ENCODE assay signal across 8 cellular contexts in genomic region chr3:31959951-31960792, GRCh38. TPM values are rescaled to one million over a fixed set of nuclear protein-coding genes. Genes with fewer than 3 reads are reported as not detected.
DNase-seq lines count a peak whose midpoint lies in the region; ATAC-seq and TF ChIP-seq lines count a peak whose summit lies in the region.

No MANE protein-coding gene starts in this region.

- H3K9me3 Mint-ChIP-seq in mesothelial cell of epicardium (peaks cover 8% of the 10 kb centered on the region), natural killer cell (peaks cover 2% of the 10 kb centered on the region in 2 donors)

- TF ChIP-seq CTCF in AG10803 (conservative IDR thresholded peaks at IDR 0.05; ENCODE audit: low read length) (no peak), cardiac fibroblast (IDR thresholded peaks at IDR 0.05; ENCODE audit: low read depth, low read length) (no peak), mesothelial cell of epicardium (IDR thresholded peaks at IDR 0.05; ENCODE audit: unreplicated experiment) (no peak), natural killer cell (IDR thresholded peaks at IDR 0.05) (no peak)

- peaks cover 4% of the 10 kb centered on the region for H3K27me3 Mint-ChIP-seq in mesothelial cell of epicardium (ENCODE audit: low read depth)
- peaks cover 9 to 19% of the 10 kb centered on the region in 2 donors for H3K27me3 Mint-ChIP-seq in natural killer cell (ENCODE audit: low read depth in 2 of 2)

- H3K4me3 ChIP-seq in AG10803 (ENCODE audit: low read length) (peak overlapping the region; percentile 22), cardiac fibroblast (replicated peaks in 1 of 2; ENCODE audit: low read depth in 2 of 2, low read length in 2 of 2) (peak overlapping the region; percentile 9 to 25)

- H3K36me3 Mint-ChIP-seq in mesothelial cell of epicardium: no peaks in the 10 kb centered on the region
- no peaks in the 10 kb centered on the region for H3K36me3 Mint-ChIP-seq in natural killer cell

- H3K4me1 Mint-ChIP-seq in mesothelial cell of epicardium: peaks cover 31% of the 10 kb centered on the region
- H3K4me1 Mint-ChIP-seq in natural killer cell: peaks cover 0 to 4% of the 10 kb centered on the region in 2 donors

- DNase-seq in AG10803 (ENCODE audit: low read depth): no peak
- peak; percentile 43 to 54 for DNase-seq in cardiac fibroblast (ENCODE audit: low read depth in 2 of 2)
- DNase-seq in mesothelial cell of epicardium (ENCODE audit: low spot score in 2 of 2, unreplicated experiment in 2 of 2): no peak
- DNase-seq in NCI-H1694 treated with DMSO at 0.1 percent for 48 hours (lab: John Stamatoyannopoulos, UW): no peak
- DNase-seq in HUDEP-2 (lab: John Stamatoyannopoulos, UW; ENCODE audit: unreplicated experiment in 76 of 76): no peak
- no peak for DNase-seq in NCI-H1048 (lab: John Stamatoyannopoulos, UW)
- DNase-seq in natural killer cell: no peak

- intact Hi-C loops in natural killer cell (cut with micrococcal nuclease): no loop called here

- ATAC-seq in HG02973 (IDR thresholded peaks at IDR 0.05; ENCODE audit: unreplicated experiment) (peak; percentile 21), natural killer cell (no peak)

- peak overlapping the region; percentile 47 for H3K4me3 Mint-ChIP-seq in mesothelial cell of epicardium
- no peak overlapping the region for H3K4me3 Mint-ChIP-seq in natural killer cell

- H3K27ac Mint-ChIP-seq in mesothelial cell of epicardium: peak overlapping the region; percentile 84
- H3K27ac Mint-ChIP-seq in natural killer cell: no peak overlapping the region

RNA-seq across cellular contexts. Expression of gene OSBPL10, which starts 20.9 kb away (rescaled TPM):
- 24.6 to 27.8 TPM (median 26.7 TPM) in 3 replicates for total RNA-seq in mesothelial cell of epicardium
- total RNA-seq in natural killer cell: 1 to 10 TPM in 2 of 3 donors, under 1 TPM in 1; 1.00 to 3.6 (median 1.6) TPM

RNA-seq across cellular contexts. Expression of gene ZNF860, which starts 21.4 kb away (rescaled TPM):
- 0.63 to 1.3 TPM (median 1.2 TPM) in 3 replicates for total RNA-seq in mesothelial cell of epicardium
- total RNA-seq in natural killer cell: under 1 TPM in 1 of 3 donors, not detected in 2; 0.10 TPM

Comparison
In these comparisons a context has a peak if more than half of its experiments do, and no peak if none do; other contexts are left out.
1. DNase-seq: peak in cardiac fibroblast (2 of 2); none in AG10803 (single experiment), mesothelial cell of epicardium (0 of 2), NCI-H1694 treated with DMSO at 0.1 percent for 48 hours (single experiment), HUDEP-2 (0 of 76), NCI-H1048 (single experiment) and natural killer cell (single experiment).